ENCODE assay signal across 10 cellular contexts in the genomic region with DNA sequence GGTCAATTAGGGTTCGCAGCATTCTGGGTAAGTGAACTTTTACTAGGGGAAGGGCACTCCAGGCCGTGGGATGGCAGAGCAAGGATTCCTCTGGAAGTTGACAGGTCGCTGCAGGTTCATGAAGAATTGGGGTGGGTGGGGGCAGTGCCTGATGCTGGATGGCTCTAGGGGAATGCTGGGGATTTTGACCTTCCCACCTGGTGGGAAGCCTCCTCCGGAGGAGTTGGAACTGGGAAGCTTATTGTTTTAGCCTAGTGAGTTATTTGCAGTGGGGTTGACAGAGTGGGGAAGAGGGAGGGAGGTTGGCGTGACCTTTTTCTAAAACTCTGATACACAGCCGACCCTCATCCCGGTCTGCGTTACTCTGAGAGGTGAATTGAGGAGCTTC. TPM values are rescaled to one million over a fixed set of nuclear protein-coding genes. Genes with fewer than 3 reads are reported as not detected.
DNase-seq lines count a peak whose midpoint lies in the region; ATAC-seq and TF ChIP-seq lines count a peak whose summit lies in the region.
"Had no signal": no experiment of that assay in that cellular context is flagged by ENCODE, and none has a peak within 500 bp of the region (broad histone marks: within the 10 kb centered on the region; RNA-seq: fewer than 3 reads in every experiment).

No MANE protein-coding gene starts in this region.

- no peaks in the 10 kb centered on the region for H3K36me3 Mint-ChIP-seq in T-helper 1 cell treated with Interleukin-12 subunit alpha and Interleukin-12 subunit beta and Interleukin-4 antibody, amounts not matched to agents 30 μg/mL and 1 μg/mL, for 36 hours (ENCODE audit: low read depth)

- H3K4me1 ChIP-seq in liver (ENCODE audit: control insufficient read depth in 4 of 4, insufficient read depth in 4 of 4, low read length in 3 of 4) (peaks cover 0 to 5% (median 2%) of the 10 kb centered on the region in 4 donors), stomach (peaks cover 10 to 13% (median 12%) of the 10 kb centered on the region in 4 donors)

- TF ChIP-seq EP300 in stomach (IDR thresholded peaks at IDR 0.05), result no peak

- H3K27ac ChIP-seq in liver (ENCODE audit: low read depth in 1 of 2, low read length in 2 of 2) (no peak overlapping the region), stomach (no peak overlapping the region)

- H3K4me3 Mint-ChIP-seq in T-helper 1 cell treated with Interleukin-12 subunit alpha and Interleukin-12 subunit beta and Interleukin-4 antibody, amounts not matched to agents 30 μg/mL and 1 μg/mL, for 36 hours, result peak overlapping the region; percentile 67

- in situ Hi-C loops in astrocyte of the cerebellum (cut with HindIII; ENCODE audit: low sequenced_read_pairs), result no loop called here

- DNase-seq in T-helper 1 cell (no peak), astrocyte of the cerebellum (ENCODE audit: low read depth) (no peak), stomach (no peak), SIG-M5 treated with dmso at 0.1 percent for 504 hours (lab: John Stamatoyannopoulos, UW; ENCODE audit: unreplicated experiment) (no peak)
- DNase-seq: SIG-M5 had no signal

- no peaks in the 10 kb centered on the region for H3K9me3 ChIP-seq in liver (ENCODE audit: control insufficient read depth in 4 of 4, low read length in 3 of 4)
- H3K9me3 ChIP-seq in stomach, result no peaks in the 10 kb centered on the region

- no peak for ATAC-seq in HG03097 (IDR thresholded peaks at IDR 0.05; ENCODE audit: low FRiP score, unreplicated experiment)
- ATAC-seq in HG03039 (IDR thresholded peaks at IDR 0.05; ENCODE audit: unreplicated experiment), result no peak

- H3K36me3 ChIP-seq in liver (ENCODE audit: control insufficient read depth in 4 of 4, insufficient read depth in 3 of 4, low read depth in 1 of 4, low read length in 3 of 4) (no peaks in the 10 kb centered on the region), stomach (no peaks in the 10 kb centered on the region)

- peaks cover 54% of the 10 kb centered on the region for H3K27me3 Mint-ChIP-seq in T-helper 1 cell treated with Interleukin-12 subunit alpha and Interleukin-12 subunit beta and Interleukin-4 antibody, amounts not matched to agents 30 μg/mL and 1 μg/mL, for 36 hours (ENCODE audit: low read depth)

- no peaks in the 10 kb centered on the region for H3K9me3 Mint-ChIP-seq in T-helper 1 cell treated with Interleukin-12 subunit alpha and Interleukin-12 subunit beta and Interleukin-4 antibody, amounts not matched to agents 30 μg/mL and 1 μg/mL, for 36 hours

- peaks cover 4% of the 10 kb centered on the region for H3K4me1 Mint-ChIP-seq in T-helper 1 cell treated with Interleukin-12 subunit alpha and Interleukin-12 subunit beta and Interleukin-4 antibody, amounts not matched to agents 30 μg/mL and 1 μg/mL, for 36 hours (ENCODE audit: low read depth)

- TF ChIP-seq CTCF in astrocyte of the cerebellum (IDR thresholded peaks at IDR 0.05; ENCODE audit: low read depth, low read length, missing control alignments), result no peak
- no peak for TF ChIP-seq CTCF in liver (IDR thresholded peaks at IDR 0.05; ENCODE audit: low read depth, low read length, missing input control)
- no peak for TF ChIP-seq CTCF in stomach (IDR thresholded peaks at IDR 0.05)

- no peak overlapping the region for H3K27ac Mint-ChIP-seq in T-helper 1 cell treated with Interleukin-12 subunit alpha and Interleukin-12 subunit beta and Interleukin-4 antibody, amounts not matched to agents 30 μg/mL and 1 μg/mL, for 36 hours

- no peak for TF ChIP-seq POLR2A in stomach (IDR thresholded peaks at IDR 0.05)

- H3K27me3 ChIP-seq in liver (ENCODE audit: control insufficient read depth in 4 of 4, insufficient read depth in 4 of 4, low read length in 3 of 4) (no peaks in the 10 kb centered on the region), stomach (peaks cover 0 to 38% (median 17%) of the 10 kb centered on the region in 3 donors)

- intact Hi-C loops in stomach (cut with DNase I; ENCODE audit: low total_unique reads), result no loop called here

- WGBS in liver, result 64% methylated on average over 8 of the region's 8 CpGs
- WGBS in stomach, 5 donors, result 48 to 67% (median 53%) methylated on average over 8 of the region's 8 CpGs

- H3K4me3 ChIP-seq in astrocyte of the cerebellum (ENCODE audit: low read depth, low read length) (peak overlapping the region; percentile 47), liver (ENCODE audit: low read depth in 1 of 3, low read length in 3 of 3) (peak overlapping the region in 2 of 3 donors; percentile 6 to 65), stomach (peak overlapping the region; percentile 62 to 82 (median 70))

- no peak for TF ChIP-seq RAD21 in liver (IDR thresholded peaks at IDR 0.05)

- no peak overlapping the region for H3K9ac ChIP-seq in liver (ENCODE audit: low read depth in 1 of 2, low read length in 2 of 2)

TF ChIP-seq in liver, 16 proteins besides CTCF, POLR2A, EP300 and RAD21:
- TF ChIP-seq MAX (IDR thresholded peaks at IDR 0.05) (no peak), RXRA (IDR thresholded peaks at IDR 0.05) (peak in 1 of 2 donors; percentile 34)

RNA-seq across cellular contexts. Expression of gene C17orf113, which starts 0.6 kb away (rescaled TPM):
- under 1 TPM; 0.14 to 0.17 TPM for total RNA-seq in liver
- polyA plus RNA-seq in liver, result under 1 TPM in 1 of 2 donors, not detected in 1; 0.12 TPM
- total RNA-seq in stomach, result 1 to 10 TPM in 3 of 5 donors, not detected in 2; 1.8 to 5.2 (median 2.5) TPM
- under 1 TPM; 0.31 to 0.92 (median 0.68) TPM for polyA plus RNA-seq in stomach
- total RNA-seq: A172 had no signal

RNA-seq across cellular contexts. Expression of gene NKIRAS2, which starts 31.1 kb away (rescaled TPM):
- total RNA-seq in liver (10 to 100 TPM; 17.3 to 17.4 TPM), stomach (10 to 100 TPM in 4 of 5 donors, 1 to 10 TPM in 1; 7.5 to 27.4 (median 19.6) TPM)
- polyA plus RNA-seq in liver (10 to 100 TPM; 16.4 to 20.7 TPM), stomach (10 to 100 TPM; 16.8 to 28.5 (median 27.6) TPM)

RNA-seq across cellular contexts. Expression of gene DNAJC7, which starts 33.8 kb away (rescaled TPM):
- total RNA-seq in liver, result 10 to 100 TPM; 28.7 to 33.9 TPM
- 10 to 100 TPM; 29.4 to 31.8 TPM for polyA plus RNA-seq in liver
- 100 to 1,000 TPM in 1 of 5 donors, 10 to 100 TPM in 4; 12.3 to 161 (median 61.6) TPM for total RNA-seq in stomach
- polyA plus RNA-seq in stomach, result 10 to 100 TPM; 66.7 to 93.3 (median 74.5) TPM

RNA-seq across cellular contexts. Expression of gene ZNF385C, which starts 47.3 kb away (rescaled TPM):
- total RNA-seq in liver, result under 1 TPM in 1 of 2 donors, not detected in 1; 0.19 TPM
- polyA plus RNA-seq in liver, result under 1 TPM; 0.03 to 0.06 TPM
- under 1 TPM in 1 of 5 donors, not detected in 4; 0.87 TPM for total RNA-seq in stomach
- 1 to 10 TPM in 1 of 3 donors, under 1 TPM in 2; 0.31 to 1.4 (median 0.53) TPM for polyA plus RNA-seq in stomach
- total RNA-seq: A172 had no signal
